In the genomic region with DNA sequence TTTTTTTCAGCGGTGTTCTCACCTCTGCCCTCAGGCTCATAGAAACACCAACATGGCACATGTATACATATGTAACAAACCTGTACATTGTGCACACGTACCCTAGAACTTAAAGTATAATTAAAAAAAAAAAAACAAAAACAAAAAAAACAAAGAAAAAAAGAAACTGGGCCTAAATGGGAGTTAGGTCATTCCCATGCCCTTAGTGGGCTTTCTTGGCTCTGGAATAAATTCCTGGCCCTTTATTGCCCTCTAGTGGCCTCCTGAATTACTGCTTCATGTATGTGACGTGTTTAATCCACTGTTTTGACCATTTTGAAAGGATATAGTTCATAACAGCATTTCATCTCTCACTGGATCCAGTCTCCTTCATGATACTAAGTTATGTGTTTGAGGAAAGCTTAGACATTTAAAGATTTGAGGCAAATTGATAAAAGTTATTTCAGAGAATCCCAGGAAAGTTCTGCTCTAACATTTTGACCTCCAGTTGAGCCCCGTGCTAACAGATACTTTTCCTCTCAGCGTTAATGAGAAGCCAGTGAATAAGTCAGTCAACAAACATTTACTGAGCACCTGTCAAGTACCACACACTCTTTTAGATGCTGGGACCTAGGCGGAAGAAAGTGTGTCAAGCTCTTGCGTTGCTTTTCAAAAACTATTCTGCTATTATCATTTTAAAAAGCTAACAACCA, we compare ENCODE assay signal across 8 cellular contexts. TPM values are rescaled to one million over a fixed set of nuclear protein-coding genes. Genes with fewer than 3 reads are reported as not detected.
A peak's percentile ranks its signal among the peaks of the same experiment; 100 is the strongest.
DNase-seq lines count a peak whose midpoint lies in the region; ATAC-seq and TF ChIP-seq lines count a peak whose summit lies in the region.

No MANE protein-coding gene starts in this region.

- peak; percentile 39 for DNase-seq in activated CD4-positive, alpha-beta T cell treated with anti-CD3 and anti-CD28 coated beads for 48 hours
- DNase-seq in activated CD4-positive, alpha-beta T cell treated with anti-CD3 and anti-CD28 coated beads, Interleukin-2, amount 50 U/mL, for 1 hour: no peak
- DNase-seq in LNCaP clone FGC (ENCODE audit: low read depth) (peak; percentile 40), RPMI7951 (ENCODE audit: low read depth) (peak; percentile 70), dorsolateral prefrontal cortex (peak in 2 of 10 donors; percentile 53 to 57), lower lobe of right lung (no peak), upper lobe of right lung (no peak)

- peak; percentile 85 to 88 for ATAC-seq in lower lobe of right lung
- peak; percentile 90 for ATAC-seq in upper lobe of right lung
- no peak for ATAC-seq in HG03432 (IDR thresholded peaks at IDR 0.05; ENCODE audit: unreplicated experiment)

- intact Hi-C loops in dorsolateral prefrontal cortex (cut with DNase I): loop anchor here in 1 of 2 donors (10.0 kb wide), 1 partner anchor 512 kb away; no protein-coding TSS in a partner anchor
- intact Hi-C loops in lower lobe of right lung (cut with DNase I): no loop called here
- intact Hi-C loops in upper lobe of right lung (cut with DNase I): no loop called here

- H3K4me3 ChIP-seq in LNCaP clone FGC (ENCODE audit: low read depth, low read length) (no peak overlapping the region), dorsolateral prefrontal cortex (no peak overlapping the region), lower lobe of right lung (no peak overlapping the region), upper lobe of right lung (peak overlapping the region; percentile 4)

- TF ChIP-seq CTCF in LNCaP clone FGC (IDR thresholded peaks at IDR 0.05; ENCODE audit: control insufficient read depth, extremely low read depth, insufficient read depth) (peak; percentile 79), dorsolateral prefrontal cortex (IDR thresholded peaks at IDR 0.05 in 54 of 56, conservative IDR thresholded peaks at IDR 0.05 in 2 of 56; ENCODE audit: low read depth in 1 of 56, partially characterized antibody in 56 of 56) (peak; percentile 59 to 91 (median 81)), lower lobe of right lung (IDR thresholded peaks at IDR 0.05) (peak; percentile 80), upper lobe of right lung (IDR thresholded peaks at IDR 0.05) (peak; percentile 85)

- H3K9me3 ChIP-seq in lower lobe of right lung: peaks cover 11% of the 10 kb centered on the region
- no peaks in the 10 kb centered on the region for H3K9me3 ChIP-seq in upper lobe of right lung

- peaks cover 7% of the 10 kb centered on the region for H3K4me1 ChIP-seq in lower lobe of right lung
- H3K4me1 ChIP-seq in upper lobe of right lung: peaks cover 15% of the 10 kb centered on the region

- H3K27me3 ChIP-seq in dorsolateral prefrontal cortex (no peaks in the 10 kb centered on the region), lower lobe of right lung (ENCODE audit: low read depth) (no peaks in the 10 kb centered on the region), upper lobe of right lung (no peaks in the 10 kb centered on the region)

- H3K27ac ChIP-seq in dorsolateral prefrontal cortex (peak overlapping the region in 6 of 59 donors; percentile 24 to 62 (median 32)), lower lobe of right lung (peak overlapping the region; percentile 26), upper lobe of right lung (peak overlapping the region; percentile 70)

- H3K36me3 ChIP-seq in lower lobe of right lung: no peaks in the 10 kb centered on the region
- no peaks in the 10 kb centered on the region for H3K36me3 ChIP-seq in upper lobe of right lung

RNA-seq across cellular contexts. Expression of gene SYPL1, which starts 54.7 kb away (rescaled TPM):
- 63.7 and 80.3 TPM in 2 replicates for total RNA-seq in RPMI7951 (2014; rRNA removed; shearing (Covaris generic))
- 10 to 100 TPM; 21.3 to 84.1 (median 36.2) TPM for total RNA-seq in dorsolateral prefrontal cortex
- total RNA-seq in lower lobe of right lung: 79.6 TPM
- total RNA-seq in upper lobe of right lung: 92.4 TPM

Comparison
In these comparisons a context has a peak if more than half of its experiments do, and no peak if none do; other contexts are left out.
1. DNase-seq: peak in activated CD4-positive, alpha-beta T cell treated with anti-CD3 and anti-CD28 coated beads for 48 hours (single experiment), LNCaP clone FGC (single experiment) and RPMI7951 (single experiment); none in activated CD4-positive, alpha-beta T cell treated with anti-CD3 and anti-CD28 coated beads, Interleukin-2, amount 50 U/mL, for 1 hour (single experiment), lower lobe of right lung (single experiment) and upper lobe of right lung (single experiment).
2. Peak in every context shown above with its lines, with median percentiles within 50 percentile points of each other: CTCF ChIP-seq.